Comparison of ENCODE assay signal across 21 cellular contexts in genomic region chr7:128124786-128125185, GRCh38.
"Had no signal": no experiment of that assay in that cellular context is flagged by ENCODE, and none has a peak within 500 bp of the region (broad histone marks: within the 10 kb centered on the region; RNA-seq: fewer than 3 reads in every experiment).

No MANE protein-coding gene starts in this region.

- H3K4me3 ChIP-seq: esophagus squamous epithelium, gastrocnemius medialis, upper lobe of left lung had no signal

- H3K9ac ChIP-seq: parathyroid adenoma had no signal

- H3K36me3 Mint-ChIP-seq: brain, memory B cell, WTC11 had no signal

- H3K4me1 ChIP-seq: esophagus squamous epithelium, gastrocnemius medialis, parathyroid adenoma had no signal

- H3K9me3 ChIP-seq: esophagus squamous epithelium, gastrocnemius medialis, upper lobe of left lung had no signal

- H3K9me3 Mint-ChIP-seq: activated T-cell treated with anti-CD3 and anti-CD28 coated beads, Interleukin-2, amount 50 U/mL, for 72 hours; memory B cell; T-helper 1 cell treated with Interleukin-12 subunit alpha and Interleukin-12 subunit beta and Interleukin-4 antibody, amounts not matched to agents 30 μg/mL and 1 μg/mL, for 36 hours; WTC11 had no signal

- ATAC-seq: gastrocnemius medialis; left cardiac atrium; right cardiac atrium; stimulated activated naive CD8-positive, alpha-beta T cell treated with anti-CD3 and anti-CD28 coated beads, Interleukin-15, Interleukin-2, amounts not matched to agents 100 U/mL and 50 U/mL, for 24 hours; WTC11 had no signal

- H3K36me3 ChIP-seq: esophagus squamous epithelium, gastrocnemius medialis, upper lobe of left lung had no signal

- H3K79me2 ChIP-seq: parathyroid adenoma had no signal

- H3K27ac ChIP-seq: esophagus squamous epithelium, gastrocnemius medialis, parathyroid adenoma, upper lobe of left lung had no signal

- H3K4me3 Mint-ChIP-seq: activated T-cell treated with anti-CD3 and anti-CD28 coated beads, Interleukin-2, amount 50 U/mL, for 72 hours; brain; memory B cell; T-helper 1 cell treated with Interleukin-12 subunit alpha and Interleukin-12 subunit beta and Interleukin-4 antibody, amounts not matched to agents 30 μg/mL and 1 μg/mL, for 36 hours; WTC11 had no signal

- DNase-seq: activated CD4-positive, alpha-beta T cell treated with anti-CD3 and anti-CD28 coated beads, Interleukin-2, amount 50 U/mL, for 48 hours; activated effector memory CD4-positive, alpha-beta T cell treated with anti-CD3 and anti-CD28 coated beads, Interleukin-2, amount 50 U/mL, for 16 hours; activated naive CD4-positive, alpha-beta T cell treated with anti-CD3 and anti-CD28 coated beads, Interleukin-2, amount 50 U/mL, for 16 hours; activated T-cell treated with anti-CD3 and anti-CD28 coated beads, Interleukin-2, amount 50 U/mL, for 72 hours; aorta; caudate nucleus; esophagus squamous epithelium; gastrocnemius medialis; hypothalamus; islet precursor cell; left cardiac atrium; right cardiac atrium; stimulated activated CD4-positive, alpha-beta T cell treated with anti-CD3 and anti-CD28 coated beads, Interleukin-4, amount 100 ng/mL, for 24 hours; stimulated activated naive CD8-positive, alpha-beta T cell treated with anti-CD3 and anti-CD28 coated beads, Interleukin-15, Interleukin-2, amounts not matched to agents 100 U/mL and 50 U/mL, for 24 hours; T1000; upper lobe of left lung had no signal

- H2AFZ ChIP-seq: parathyroid adenoma had no signal

- H3K27ac Mint-ChIP-seq: activated T-cell treated with anti-CD3 and anti-CD28 coated beads, Interleukin-2, amount 50 U/mL, for 72 hours; brain; memory B cell; T-helper 1 cell treated with Interleukin-12 subunit alpha and Interleukin-12 subunit beta and Interleukin-4 antibody, amounts not matched to agents 30 μg/mL and 1 μg/mL, for 36 hours; WTC11 had no signal

- H3K27me3 ChIP-seq: upper lobe of left lung had no signal
